ENCODE assay signal across 1 cellular context in genomic region chr1:17540255-17541001, GRCh38.
TF ChIP-seq lines count a peak whose summit lies in the region.

No MANE protein-coding gene starts in this region.

TF ChIP-seq in neural cell, 6 proteins besides CTCF, POLR2A, EP300 and RAD21 (continued from another document):
- TF ChIP-seq MXI1 (conservative IDR thresholded peaks at IDR 0.05; ENCODE audit: poor library complexity, severe bottlenecking), result peak; percentile 17
